20 cellular contexts compared by ENCODE assay signal in the genomic region with DNA sequence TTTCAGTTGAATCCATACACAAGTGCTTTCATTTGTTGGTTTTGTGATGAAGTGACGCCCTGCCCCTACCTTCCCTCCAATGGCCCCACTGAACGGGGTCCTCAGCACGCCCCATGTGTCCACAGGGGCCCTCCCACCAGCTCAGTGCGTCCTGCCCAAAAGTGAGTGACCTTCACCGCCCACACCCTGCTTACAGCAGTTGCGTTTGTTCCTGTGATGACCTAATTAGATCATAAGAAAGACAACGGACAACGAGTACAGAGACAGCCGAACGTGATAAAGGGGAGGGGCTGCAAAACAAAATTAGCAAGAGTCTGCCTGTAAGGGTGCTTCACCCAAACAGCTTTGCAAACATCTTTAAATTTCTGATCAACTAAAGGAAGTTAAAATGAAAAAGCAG.
"Had no signal": no experiment of that assay in that cellular context is flagged by ENCODE, and none has a peak within 500 bp of the region (broad histone marks: within the 10 kb centered on the region; RNA-seq: fewer than 3 reads in every experiment).

No MANE protein-coding gene starts in this region.

- DNase-seq: IMR-90, Kasumi-1, MM.1S, NCI-H1092 treated with DMSO at 0.1 percent for 48 hours, NCI-H1436, NCI-H187, NCI-H2029, NCI-H2081 treated with DMSO at 0.1 percent for 48 hours, NCI-H2171, NCI-H226, NCI-H446, NCI-H510A, NCI-H524 treated with DMSO at 0.1 percent for 48 hours, NCI-H69, NCI-H774, PC-3, SHP77, SK-N-SH had no signal

- FAIRE-seq: HepG2 had no signal

- ATAC-seq: HepG2, Panc1, PC-3 had no signal
